ENCODE assay signal across 8 cellular contexts in genomic region chr6:73388433-73388799, GRCh38. TPM values are rescaled to one million over a fixed set of nuclear protein-coding genes. Genes with fewer than 3 reads are reported as not detected.
A peak's percentile ranks its signal among the peaks of the same experiment; 100 is the strongest.
DNase-seq lines count a peak whose midpoint lies in the region; ATAC-seq and TF ChIP-seq lines count a peak whose summit lies in the region.

No MANE protein-coding gene starts in this region.

- TF ChIP-seq CTCF in liver (IDR thresholded peaks at IDR 0.05; ENCODE audit: low read depth, low read length, missing input control) (no peak), uterus (IDR thresholded peaks at IDR 0.05) (no peak)

- peaks cover 6% of the 10 kb centered on the region for H3K36me3 Mint-ChIP-seq in activated T-helper 2 cell treated with anti-CD3 and anti-CD28 coated beads, Interferon-gamma antibody, Interleukin-2, Interleukin-4, amounts not matched to agents 10 μg/mL and 5 μg/mL and 100 μg/mL, durations not matched to agents 14 hours and 24 hours and 36 hours (ENCODE audit: low read depth)

- H3K36me3 ChIP-seq in liver (ENCODE audit: control insufficient read depth in 4 of 4, insufficient read depth in 3 of 4, low read depth in 1 of 4, low read length in 3 of 4): no peaks in the 10 kb centered on the region
- H3K36me3 ChIP-seq in uterus: no peaks in the 10 kb centered on the region

- no peak for TF ChIP-seq RAD21 in liver (IDR thresholded peaks at IDR 0.05)

- no peaks in the 10 kb centered on the region for H3K27me3 ChIP-seq in liver (ENCODE audit: control insufficient read depth in 4 of 4, insufficient read depth in 4 of 4, low read length in 3 of 4)
- H3K27me3 ChIP-seq in uterus: no peaks in the 10 kb centered on the region

- H3K27me3 Mint-ChIP-seq in activated T-helper 2 cell treated with anti-CD3 and anti-CD28 coated beads, Interferon-gamma antibody, Interleukin-2, Interleukin-4, amounts not matched to agents 10 μg/mL and 5 μg/mL and 100 μg/mL, durations not matched to agents 14 hours and 24 hours and 36 hours (ENCODE audit: low read depth): no peaks in the 10 kb centered on the region

- H3K4me3 ChIP-seq in liver (ENCODE audit: low read depth in 1 of 3, low read length in 3 of 3): peak overlapping the region; percentile 44 to 56 (median 54)
- peak overlapping the region; percentile 23 to 31 for H3K4me3 ChIP-seq in uterus

- TF ChIP-seq POLR2A in uterus (IDR thresholded peaks at IDR 0.05): no peak

- peak; percentile 18 for ATAC-seq in GM19023 (IDR thresholded peaks at IDR 0.05; ENCODE audit: unreplicated experiment)
- peak; percentile 19 for ATAC-seq in HG02885 (IDR thresholded peaks at IDR 0.05; ENCODE audit: poor library complexity, unreplicated experiment)

- no peaks in the 10 kb centered on the region for H3K9me3 ChIP-seq in liver (ENCODE audit: control insufficient read depth in 4 of 4, low read length in 3 of 4)
- no peaks in the 10 kb centered on the region for H3K9me3 ChIP-seq in uterus

- no peak overlapping the region for H3K9ac ChIP-seq in liver (ENCODE audit: low read depth in 1 of 2, low read length in 2 of 2)

- peaks cover 18% of the 10 kb centered on the region for H3K4me1 Mint-ChIP-seq in activated T-helper 2 cell treated with anti-CD3 and anti-CD28 coated beads, Interferon-gamma antibody, Interleukin-2, Interleukin-4, amounts not matched to agents 10 μg/mL and 5 μg/mL and 100 μg/mL, durations not matched to agents 14 hours and 24 hours and 36 hours (ENCODE audit: low read depth)

- WGBS in liver: 53% methylated on average over 4 of the region's 4 CpGs

- H3K4me3 Mint-ChIP-seq in activated T-helper 2 cell treated with anti-CD3 and anti-CD28 coated beads, Interferon-gamma antibody, Interleukin-2, Interleukin-4, amounts not matched to agents 10 μg/mL and 5 μg/mL and 100 μg/mL, durations not matched to agents 14 hours and 24 hours and 36 hours (ENCODE audit: low read depth): peak overlapping the region; percentile 76

- no peak for DNase-seq in activated T-helper 2 cell treated with anti-CD3 and anti-CD28 coated beads, Interferon-gamma antibody, Interleukin-2, Interleukin-4, amounts not matched to agents 10 μg/mL and 5 μg/mL and 100 μg/mL, durations not matched to agents 14 hours and 24 hours and 36 hours (ENCODE audit: low spot score)
- DNase-seq in uterus: no peak
- DNase-seq in DMS79 (lab: John Stamatoyannopoulos, UW): no peak
- DNase-seq in stimulated activated CD8-positive, alpha-beta memory T cell treated with anti-CD3 and anti-CD28 coated beads, Interleukin-4, amount 100 ng/mL, for 48 hours: no peak
- DNase-seq in dermis blood vessel endothelial cell: no peak

- peaks cover 2 to 11% (median 6%) of the 10 kb centered on the region in 4 donors for H3K4me1 ChIP-seq in liver (ENCODE audit: control insufficient read depth in 4 of 4, insufficient read depth in 4 of 4, low read length in 3 of 4)
- H3K4me1 ChIP-seq in uterus: no peaks in the 10 kb centered on the region

- H3K27ac ChIP-seq in liver (ENCODE audit: low read depth in 1 of 2, low read length in 2 of 2) (no peak overlapping the region), uterus (no peak overlapping the region)

- intact Hi-C loops in activated T-helper 2 cell treated with anti-CD3 and anti-CD28 coated beads, Interferon-gamma antibody, Interleukin-2, Interleukin-4, amounts not matched to agents 10 μg/mL and 5 μg/mL and 100 μg/mL, durations not matched to agents 14 hours and 24 hours and 36 hours (cut with micrococcal nuclease): no loop called here
- intact Hi-C loops in uterus (cut with DNase I; ENCODE audit: low total_unique reads): no loop called here

- no peaks in the 10 kb centered on the region for H3K9me3 Mint-ChIP-seq in activated T-helper 2 cell treated with anti-CD3 and anti-CD28 coated beads, Interferon-gamma antibody, Interleukin-2, Interleukin-4, amounts not matched to agents 10 μg/mL and 5 μg/mL and 100 μg/mL, durations not matched to agents 14 hours and 24 hours and 36 hours

- H3K27ac Mint-ChIP-seq in activated T-helper 2 cell treated with anti-CD3 and anti-CD28 coated beads, Interferon-gamma antibody, Interleukin-2, Interleukin-4, amounts not matched to agents 10 μg/mL and 5 μg/mL and 100 μg/mL, durations not matched to agents 14 hours and 24 hours and 36 hours: peak overlapping the region; percentile 25

TF ChIP-seq in liver, 16 proteins besides CTCF, POLR2A, EP300 and RAD21:
- TF ChIP-seq NR2F2 (IDR thresholded peaks at IDR 0.05) (no peak), SP1 (IDR thresholded peaks at IDR 0.05) (no peak), JUND (IDR thresholded peaks at IDR 0.05) (no peak), HNF4A (conservative IDR thresholded peaks at IDR 0.05) (no peak)

RNA-seq across cellular contexts. Expression of gene DDX43, which starts 6.2 kb away (rescaled TPM):
- 0.28 and 0.52 TPM in 2 replicates for total RNA-seq in activated T-helper 2 cell treated with anti-CD3 and anti-CD28 coated beads, Interferon-gamma antibody, Interleukin-2, Interleukin-4, amounts not matched to agents 10 μg/mL and 5 μg/mL and 100 μg/mL, durations not matched to agents 14 hours and 24 hours and 36 hours
- total RNA-seq in liver (under 1 TPM; 0.14 to 0.75 TPM), uterus (1 to 10 TPM in 1 of 4 donors, under 1 TPM in 1, not detected in 2; 0.43 to 3.7 TPM), dermis blood vessel endothelial cell (1.4 and 1.7 TPM in 2 replicates)
- under 1 TPM; 0.13 to 0.31 TPM for polyA plus RNA-seq in liver

RNA-seq across cellular contexts. Expression of gene OOEP, which starts 18.7 kb away (rescaled TPM):
- total RNA-seq in activated T-helper 2 cell treated with anti-CD3 and anti-CD28 coated beads, Interferon-gamma antibody, Interleukin-2, Interleukin-4, amounts not matched to agents 10 μg/mL and 5 μg/mL and 100 μg/mL, durations not matched to agents 14 hours and 24 hours and 36 hours: 0.46 TPM in 1 of 2 replicates, not detected in the other
- not detected for total RNA-seq in liver
- under 1 TPM; 0.06 to 0.22 TPM for polyA plus RNA-seq in liver
- total RNA-seq in uterus: not detected
- not detected in 2 replicates for total RNA-seq in dermis blood vessel endothelial cell

RNA-seq across cellular contexts. Expression of gene KHDC3L, which starts 26.0 kb away (rescaled TPM):
- total RNA-seq in activated T-helper 2 cell treated with anti-CD3 and anti-CD28 coated beads, Interferon-gamma antibody, Interleukin-2, Interleukin-4, amounts not matched to agents 10 μg/mL and 5 μg/mL and 100 μg/mL, durations not matched to agents 14 hours and 24 hours and 36 hours: not detected in 2 replicates
- total RNA-seq in liver (not detected), uterus (under 1 TPM in 1 of 4 donors, not detected in 3; 0.28 TPM), dermis blood vessel endothelial cell (not detected in 2 replicates)
- polyA plus RNA-seq in liver: not detected

RNA-seq across cellular contexts. Expression of gene DPPA5, which starts 34.3 kb away (rescaled TPM):
- total RNA-seq in activated T-helper 2 cell treated with anti-CD3 and anti-CD28 coated beads, Interferon-gamma antibody, Interleukin-2, Interleukin-4, amounts not matched to agents 10 μg/mL and 5 μg/mL and 100 μg/mL, durations not matched to agents 14 hours and 24 hours and 36 hours: not detected in 2 replicates
- not detected for total RNA-seq in liver
- not detected for polyA plus RNA-seq in liver
- not detected for total RNA-seq in uterus
- total RNA-seq in dermis blood vessel endothelial cell: not detected in 2 replicates
